In the genomic region with DNA sequence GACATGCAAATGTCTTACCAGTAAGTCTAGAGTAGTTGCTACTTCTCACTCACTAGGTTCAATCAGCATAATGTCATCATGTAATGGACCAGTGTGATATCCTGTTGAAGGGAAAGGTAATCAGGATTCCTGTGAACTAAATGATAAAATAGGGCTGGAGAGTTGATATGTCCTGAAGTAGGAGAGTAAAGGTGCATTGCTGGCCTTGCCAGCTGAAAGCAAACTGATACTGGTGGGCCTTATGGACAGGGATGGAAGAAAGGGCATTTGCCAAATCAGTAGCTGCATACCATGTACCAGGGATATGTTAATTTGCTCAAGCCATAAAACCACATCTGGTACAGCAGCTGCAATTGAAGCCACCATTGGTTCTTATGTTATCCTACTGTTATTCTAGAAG, we compare ENCODE assay signal across 32 cellular contexts.
"Had no signal": no experiment of that assay in that cellular context is flagged by ENCODE, and none has a peak within 500 bp of the region (broad histone marks: within the 10 kb centered on the region; RNA-seq: fewer than 3 reads in every experiment).

No MANE protein-coding gene starts in this region.

- H3K36me3 Mint-ChIP-seq: activated CD4-positive, alpha-beta memory T cell treated with anti-CD3 and anti-CD28 coated beads for 36 hours; activated naive CD4-positive, alpha-beta T cell treated with anti-CD3 and anti-CD28 coated beads, Interleukin-2, amount 50 U/mL, for 72 hours; activated naive CD8-positive, alpha-beta T cell treated with anti-CD3 and anti-CD28 coated beads for 36 hours had no signal

- H3K27ac Mint-ChIP-seq: activated B cell treated with CpG ODN at 0.5 μM for 24 hours; activated CD4-positive, alpha-beta memory T cell treated with anti-CD3 and anti-CD28 coated beads for 36 hours; activated CD4-positive, alpha-beta T cell treated with anti-CD3 and anti-CD28 coated beads, Interleukin-2, amount 10 ng/mL, durations not matched to agents 24 days and 14 days; activated CD8-positive, alpha-beta T cell treated with anti-CD3 and anti-CD28 coated beads for 36 hours; activated naive CD4-positive, alpha-beta T cell treated with anti-CD3 and anti-CD28 coated beads for 36 hours; activated naive CD4-positive, alpha-beta T cell treated with anti-CD3 and anti-CD28 coated beads, Interleukin-2, amount 50 U/mL, for 72 hours; activated naive CD8-positive, alpha-beta T cell treated with anti-CD3 and anti-CD28 coated beads for 36 hours; activated T-cell treated with anti-CD3 and anti-CD28 coated beads, Interleukin-2, amount 50 U/mL, for 72 hours; activated T-helper 1 cell treated with anti-CD3 and anti-CD28 coated beads, Interleukin-12 subunit alpha, Interleukin-12 subunit beta, Interleukin-2, Interleukin-4 antibody, amounts not matched to agents 30 ng/mL and 10 ng/mL and 1 ng/mL, durations not matched to agents 14 hours and 24 hours and 36 hours; activated T-helper 17 cell treated with anti-CD3 and anti-CD28 coated beads, Interleukin-2, amount 50 U/mL, for 72 hours; T-helper 1 cell treated with Interleukin-12 subunit alpha and Interleukin-12 subunit beta and Interleukin-4 antibody, amounts not matched to agents 30 μg/mL and 1 μg/mL, for 36 hours; T-helper 2 cell treated with Interferon-gamma antibody and Interleukin-4, amounts not matched to agents 5 μg/mL and 100 μg/mL, for 36 hours had no signal

- ATAC-seq: activated CD8-positive, alpha-beta T cell treated with anti-CD3 and anti-CD28 coated beads for 36 hours; activated naive CD4-positive, alpha-beta T cell treated with anti-CD3 and anti-CD28 coated beads, Interleukin-2, amount 50 U/mL, for 72 hours; activated T-cell treated with anti-CD3 and anti-CD28 coated beads, Interleukin-2, amount 50 U/mL, for 4 hours; activated T-cell treated with anti-CD3 and anti-CD28 coated beads, Interleukin-2, amount 50 U/mL, for 72 hours; activated T-helper 17 cell treated with anti-CD3 and anti-CD28 coated beads, Interleukin-2, amount 50 U/mL, for 72 hours; body of pancreas had no signal

- H3K9me3 Mint-ChIP-seq: activated B cell treated with CpG ODN at 0.5 μM for 24 hours; activated CD4-positive, alpha-beta memory T cell treated with anti-CD3 and anti-CD28 coated beads for 36 hours; activated CD4-positive, alpha-beta T cell treated with anti-CD3 and anti-CD28 coated beads, Interleukin-2, amount 10 ng/mL, durations not matched to agents 24 days and 14 days; activated CD8-positive, alpha-beta T cell treated with anti-CD3 and anti-CD28 coated beads for 36 hours; activated naive CD4-positive, alpha-beta T cell treated with anti-CD3 and anti-CD28 coated beads for 36 hours; activated naive CD8-positive, alpha-beta T cell treated with anti-CD3 and anti-CD28 coated beads for 36 hours; activated T-cell treated with anti-CD3 and anti-CD28 coated beads, Interleukin-2, amount 50 U/mL, for 4 hours; activated T-cell treated with anti-CD3 and anti-CD28 coated beads, Interleukin-2, amount 50 U/mL, for 72 hours; activated T-helper 1 cell treated with anti-CD3 and anti-CD28 coated beads, Interleukin-12 subunit alpha, Interleukin-12 subunit beta, Interleukin-2, Interleukin-4 antibody, amounts not matched to agents 30 ng/mL and 10 ng/mL and 1 ng/mL, durations not matched to agents 14 hours and 24 hours and 36 hours; activated T-helper 17 cell treated with anti-CD3 and anti-CD28 coated beads, Interleukin-2, amount 50 U/mL, for 72 hours; T-helper 1 cell treated with Interleukin-12 subunit alpha and Interleukin-12 subunit beta and Interleukin-4 antibody, amounts not matched to agents 30 μg/mL and 1 μg/mL, for 36 hours; T-helper 2 cell treated with Interferon-gamma antibody and Interleukin-4, amounts not matched to agents 5 μg/mL and 100 μg/mL, for 36 hours had no signal

- H3K4me3 Mint-ChIP-seq: activated B cell treated with CpG ODN at 0.5 μM for 24 hours; activated CD4-positive, alpha-beta memory T cell treated with anti-CD3 and anti-CD28 coated beads for 36 hours; activated CD4-positive, alpha-beta T cell treated with anti-CD3 and anti-CD28 coated beads, Interleukin-2, amount 10 ng/mL, durations not matched to agents 24 days and 14 days; activated CD8-positive, alpha-beta T cell treated with anti-CD3 and anti-CD28 coated beads for 36 hours; activated naive CD4-positive, alpha-beta T cell treated with anti-CD3 and anti-CD28 coated beads for 36 hours; activated naive CD8-positive, alpha-beta T cell treated with anti-CD3 and anti-CD28 coated beads for 36 hours; activated T-cell treated with anti-CD3 and anti-CD28 coated beads, Interleukin-2, amount 50 U/mL, for 4 hours; activated T-cell treated with anti-CD3 and anti-CD28 coated beads, Interleukin-2, amount 50 U/mL, for 72 hours; activated T-helper 1 cell treated with anti-CD3 and anti-CD28 coated beads, Interleukin-12 subunit alpha, Interleukin-12 subunit beta, Interleukin-2, Interleukin-4 antibody, amounts not matched to agents 30 ng/mL and 10 ng/mL and 1 ng/mL, durations not matched to agents 14 hours and 24 hours and 36 hours; activated T-helper 17 cell treated with anti-CD3 and anti-CD28 coated beads, Interleukin-2, amount 50 U/mL, for 72 hours; T-helper 1 cell treated with Interleukin-12 subunit alpha and Interleukin-12 subunit beta and Interleukin-4 antibody, amounts not matched to agents 30 μg/mL and 1 μg/mL, for 36 hours; T-helper 2 cell treated with Interferon-gamma antibody and Interleukin-4, amounts not matched to agents 5 μg/mL and 100 μg/mL, for 36 hours had no signal

- H3K4me1 Mint-ChIP-seq: activated B cell treated with CpG ODN at 0.5 μM for 24 hours; activated CD4-positive, alpha-beta T cell treated with anti-CD3 and anti-CD28 coated beads, Interleukin-2, amount 10 ng/mL, durations not matched to agents 24 days and 14 days; activated naive CD8-positive, alpha-beta T cell treated with anti-CD3 and anti-CD28 coated beads for 36 hours; activated T-helper 17 cell treated with anti-CD3 and anti-CD28 coated beads, Interleukin-2, amount 50 U/mL, for 72 hours had no signal

- DNase-seq: activated B cell treated with CpG ODN at 0.5 μM for 24 hours; activated CD4-positive, alpha-beta memory T cell treated with anti-CD3 and anti-CD28 coated beads for 36 hours; activated CD4-positive, alpha-beta T cell treated with anti-CD3 and anti-CD28 coated beads for 4 hours; activated CD4-positive, alpha-beta T cell treated with anti-CD3 and anti-CD28 coated beads, Interleukin-2, amount 10 ng/mL, durations not matched to agents 24 days and 14 days; activated CD4-positive, alpha-beta T cell treated with anti-CD3 and anti-CD28 coated beads, Interleukin-2, amount 50 U/mL, for 1 hour; activated CD4-positive, alpha-beta T cell treated with anti-CD3 and anti-CD28 coated beads, Interleukin-2, amount 50 U/mL, for 4 hours; activated CD4-positive, CD25-positive, alpha-beta regulatory T cell treated with anti-CD3 and anti-CD28 coated beads, Interleukin-2, amount 50 U/mL, for 72 hours; activated CD8-positive, alpha-beta memory T cell treated with anti-CD3 and anti-CD28 coated beads, Interleukin-2, amount 50 U/mL, for 4 hours; activated CD8-positive, alpha-beta T cell treated with anti-CD3 and anti-CD28 coated beads for 36 hours; activated effector memory CD4-positive, alpha-beta T cell treated with anti-CD3 and anti-CD28 coated beads, Interleukin-2, amount 50 U/mL, for 16 hours; activated gamma-delta T cell treated with Interleukin-2 at 50 U/mL for 16 hours; activated naive CD4-positive, alpha-beta T cell; activated naive CD4-positive, alpha-beta T cell treated with anti-CD3 and anti-CD28 coated beads for 36 hours; activated naive CD4-positive, alpha-beta T cell treated with anti-CD3 and anti-CD28 coated beads, Interleukin-2, amount 50 U/mL, for 16 hours; activated naive CD8-positive, alpha-beta T cell treated with anti-CD3 and anti-CD28 coated beads for 36 hours; activated T-cell treated with anti-CD3 and anti-CD28 coated beads for 4 hours; activated T-cell treated with anti-CD3 and anti-CD28 coated beads, Interleukin-2, amount 50 U/mL, for 1 hour; activated T-cell treated with anti-CD3 and anti-CD28 coated beads, Interleukin-2, amount 50 U/mL, for 4 hours; activated T-cell treated with anti-CD3 and anti-CD28 coated beads, Interleukin-2, amount 50 U/mL, for 72 hours; adrenal gland; amniotic stem cell; aorta; body of pancreas; brain microvascular endothelial cell; central memory CD4-positive, alpha-beta T cell; T-helper 2 cell; T-helper 9 cell had no signal
